In genomic region chr7:155962191-155962967, GRCh38 we compare ENCODE assay signal across 8 cellular contexts.
DNase-seq lines count a peak whose midpoint lies in the region; ATAC-seq and TF ChIP-seq lines count a peak whose summit lies in the region.

No MANE protein-coding gene starts in this region.

- CTCF ChIA-PET in HCT116 (lab: Charles Lee), result interaction anchor here (1.2 kb wide), 2 partner anchors 14 to 146 kb away, joined by 3 read pairs; no protein-coding TSS in a partner anchor

- H3K79me2 ChIP-seq in HCT116 (ENCODE audit: insufficient read depth, low read length), result no peaks in the 10 kb centered on the region

- no peaks in the 10 kb centered on the region for H3K9me3 ChIP-seq in HCT116 (ENCODE audit: control insufficient read depth in 1 of 2, insufficient read depth in 1 of 2, low read depth in 1 of 2, low read length in 2 of 2)
- no peaks in the 10 kb centered on the region for H3K9me3 ChIP-seq in Peyer's patch
- H3K9me3 ChIP-seq in colonic mucosa, result no peaks in the 10 kb centered on the region
- no peaks in the 10 kb centered on the region for H3K9me3 ChIP-seq in skeletal muscle satellite cell (replicated peaks; ENCODE audit: low read length)
- H3K9me3 ChIP-seq in SJCRH30 (replicated peaks), result no peaks in the 10 kb centered on the region

- ATAC-seq in HCT116 (peak; percentile 46), GM21717 (IDR thresholded peaks at IDR 0.05; ENCODE audit: unreplicated experiment) (no peak)

- H3K4me2 ChIP-seq in HCT116 (ENCODE audit: low read length), result peak overlapping the region; percentile 92
- peak overlapping the region; percentile 73 for H3K4me2 ChIP-seq in skeletal muscle satellite cell (ENCODE audit: low read length)

- intact Hi-C loops in HCT116 (cut with micrococcal nuclease), result loop anchor here (1.0 to 10.0 kb wide), 6 partner anchors 11 to 940 kb away; partner anchors contain the start of gene RNF32
- intact Hi-C loops in colonic mucosa (cut with DNase I), result no loop called here

- TF ChIP-seq CTCF in HCT116 (IDR thresholded peaks at IDR 0.05 in 2 of 3, conservative IDR thresholded peaks at IDR 0.05 in 1 of 3; ENCODE audit: borderline replicate concordance in 1 of 3, insufficient read depth in 1 of 3, low read depth in 2 of 3, low read length in 2 of 3), result no peak
- TF ChIP-seq CTCF in Peyer's patch (IDR thresholded peaks at IDR 0.05), result no peak
- TF ChIP-seq CTCF in colonic mucosa (IDR thresholded peaks at IDR 0.05), result no peak

- no peaks in the 10 kb centered on the region for H4K20me1 ChIP-seq in HCT116 (ENCODE audit: insufficient read depth)

- TSS peak; percentile 68 for BruUV-seq in HCT116 (replicated peaks; lab: Mats Ljungman, UMichigan)

- peak; percentile 84 for DNase-seq in HCT116 (ENCODE audit: low read depth, low spot score)
- peak in 2 of 3 donors; percentile 46 to 59 for DNase-seq in Peyer's patch
- DNase-seq in colonic mucosa, result peak; percentile 39
- DNase-seq in retina, result no peak
- DNase-seq in SJCRH30, result no peak
- no peak for DNase-seq in SK-N-DZ (ENCODE audit: low spot score)

- TF ChIP-seq RAD21 in HCT116 (IDR thresholded peaks at IDR 0.05; ENCODE audit: low read depth), result no peak

- H3K4me1 ChIP-seq in HCT116 (ENCODE audit: control insufficient read depth in 1 of 2, insufficient read depth in 2 of 2, low read length in 2 of 2), result peaks cover 66 to 79% of the 10 kb centered on the region in 2 experiments
- peaks cover 0 to 15% (median 0%) of the 10 kb centered on the region in 4 donors for H3K4me1 ChIP-seq in Peyer's patch
- H3K4me1 ChIP-seq in colonic mucosa, result no peaks in the 10 kb centered on the region
- peaks cover 16% of the 10 kb centered on the region for H3K4me1 ChIP-seq in skeletal muscle satellite cell (ENCODE audit: control insufficient read depth, insufficient read depth, low read length)
- H3K4me1 ChIP-seq in SJCRH30, result no peaks in the 10 kb centered on the region

- RAD21 ChIA-PET in HCT116 (lab: Charles Lee; ENCODE audit: low non-redundant PET in 1 of 2, low total read pairs in 2 of 2, uncharacterized antibody in 2 of 2, unreplicated experiment in 2 of 2), result interaction anchor here (0.8 to 1.5 kb wide), 2 partner anchors 10 to 11 kb away, joined by 4 to 10 read pairs; no protein-coding TSS in a partner anchor

- H3K4me3 ChIP-seq in HCT116 (replicated peaks in 1 of 2; ENCODE audit: low read depth in 1 of 2, low read length in 2 of 2) (peak overlapping the region; percentile 41 to 55), Peyer's patch (peak overlapping the region in 3 of 4 donors; percentile 29 to 56 (median 46)), colonic mucosa (no peak overlapping the region), skeletal muscle satellite cell (ENCODE audit: low read length) (peak overlapping the region; percentile 50), SJCRH30 (no peak overlapping the region)

- TF ChIP-seq POLR2A in HCT116 (IDR thresholded peaks at IDR 0.05; ENCODE audit: borderline replicate concordance, extremely low read depth, insufficient read depth, insufficient read length) (peak; percentile 17), Peyer's patch (IDR thresholded peaks at IDR 0.05) (no peak)

- no peaks in the 10 kb centered on the region for H3K9me2 ChIP-seq in HCT116 (ENCODE audit: insufficient read depth)

- H3K36me3 ChIP-seq in HCT116 (ENCODE audit: control insufficient read depth in 1 of 2, insufficient read depth in 2 of 2, low read length in 2 of 2), result no peaks in the 10 kb centered on the region
- H3K36me3 ChIP-seq in Peyer's patch, result no peaks in the 10 kb centered on the region
- no peaks in the 10 kb centered on the region for H3K36me3 ChIP-seq in colonic mucosa
- H3K36me3 ChIP-seq in skeletal muscle satellite cell (ENCODE audit: insufficient read depth, low read length), result no peaks in the 10 kb centered on the region
- H3K36me3 ChIP-seq in SJCRH30, result no peaks in the 10 kb centered on the region

- H3K27me3 ChIP-seq in HCT116 (ENCODE audit: insufficient read depth, low read length), result no peaks in the 10 kb centered on the region
- no peaks in the 10 kb centered on the region for H3K27me3 ChIP-seq in Peyer's patch
- H3K27me3 ChIP-seq in colonic mucosa, result no peaks in the 10 kb centered on the region
- peaks cover 4% of the 10 kb centered on the region for H3K27me3 ChIP-seq in skeletal muscle satellite cell (ENCODE audit: control insufficient read depth, insufficient read depth, low read length)
- H3K27me3 ChIP-seq in SJCRH30, result peaks cover 16% of the 10 kb centered on the region

- peak overlapping the region; percentile 76 for H3K9ac ChIP-seq in HCT116 (ENCODE audit: low read length)
- H3K9ac ChIP-seq in colonic mucosa (ENCODE audit: low read depth in 2 of 2, low read length in 2 of 2), result no peak overlapping the region
- H3K9ac ChIP-seq in skeletal muscle satellite cell (ENCODE audit: low read depth, low read length), result peak overlapping the region; percentile 26

- POLR2A ChIA-PET in HCT116 (lab: Charles Lee), result interaction anchor here (0.6 to 3.8 kb wide), 9 partner anchors 9 to 642 kb away, joined by 3 to 37 read pairs (median 3); partner anchors contain the start of gene SHH

- no peak overlapping the region for H2AFZ ChIP-seq in HCT116 (ENCODE audit: low read depth, low read length, poor library complexity, severe bottlenecking)

- H3K27ac ChIP-seq in HCT116 (ENCODE audit: low read depth, low read length) (peak overlapping the region; percentile 95), Peyer's patch (peak overlapping the region in 3 of 4 donors; percentile 71 to 78 (median 72)), colonic mucosa (peak overlapping the region; percentile 0), SJCRH30 (no peak overlapping the region)

TF ChIP-seq in HCT116, 20 proteins besides CTCF, POLR2A, EP300 and RAD21 (continues in another document):
- TF ChIP-seq ZFX (IDR thresholded peaks at IDR 0.05) (no peak), EZH2phosphoT487 (IDR thresholded peaks at IDR 0.05; ENCODE audit: borderline replicate concordance) (no peak), CBX3 (IDR thresholded peaks at IDR 0.05; ENCODE audit: low read depth) (no peak), EGR1 (IDR thresholded peaks at IDR 0.05; ENCODE audit: low read depth) (no peak), SIN3A (IDR thresholded peaks at IDR 0.05; ENCODE audit: low read depth) (no peak), JUND (IDR thresholded peaks at IDR 0.05) (no peak), SRF (IDR thresholded peaks at IDR 0.05; ENCODE audit: low read depth) (no peak), EZH2 (IDR thresholded peaks at IDR 0.05) (no peak), ELF1 (IDR thresholded peaks at IDR 0.05; ENCODE audit: borderline replicate concordance, low read depth) (no peak), CEBPB (IDR thresholded peaks at IDR 0.05; ENCODE audit: low read depth) (no peak), YY1 (IDR thresholded peaks at IDR 0.05; ENCODE audit: extremely low read depth, insufficient replicate concordance, low read depth, low read length) (no peak), SP1 (IDR thresholded peaks at IDR 0.05; ENCODE audit: low read depth) (no peak), POLR2AphosphoS5 (IDR thresholded peaks at IDR 0.05; ENCODE audit: low read depth, low read length) (no peak; the same call in 1 of the 2 replicates), FOSL1 (IDR thresholded peaks at IDR 0.05; ENCODE audit: low read depth) (no peak)
- TF ChIP-seq, protein P1, sequence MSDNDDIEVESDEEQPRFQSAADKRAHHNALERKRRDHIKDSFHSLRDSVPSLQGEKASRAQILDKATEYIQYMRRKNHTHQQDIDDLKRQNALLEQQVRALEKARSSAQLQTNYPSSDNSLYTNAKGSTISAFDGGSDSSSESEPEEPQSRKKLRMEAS (IDR thresholded peaks at IDR 0.05), result no peak
- TF ChIP-seq, protein P2, sequence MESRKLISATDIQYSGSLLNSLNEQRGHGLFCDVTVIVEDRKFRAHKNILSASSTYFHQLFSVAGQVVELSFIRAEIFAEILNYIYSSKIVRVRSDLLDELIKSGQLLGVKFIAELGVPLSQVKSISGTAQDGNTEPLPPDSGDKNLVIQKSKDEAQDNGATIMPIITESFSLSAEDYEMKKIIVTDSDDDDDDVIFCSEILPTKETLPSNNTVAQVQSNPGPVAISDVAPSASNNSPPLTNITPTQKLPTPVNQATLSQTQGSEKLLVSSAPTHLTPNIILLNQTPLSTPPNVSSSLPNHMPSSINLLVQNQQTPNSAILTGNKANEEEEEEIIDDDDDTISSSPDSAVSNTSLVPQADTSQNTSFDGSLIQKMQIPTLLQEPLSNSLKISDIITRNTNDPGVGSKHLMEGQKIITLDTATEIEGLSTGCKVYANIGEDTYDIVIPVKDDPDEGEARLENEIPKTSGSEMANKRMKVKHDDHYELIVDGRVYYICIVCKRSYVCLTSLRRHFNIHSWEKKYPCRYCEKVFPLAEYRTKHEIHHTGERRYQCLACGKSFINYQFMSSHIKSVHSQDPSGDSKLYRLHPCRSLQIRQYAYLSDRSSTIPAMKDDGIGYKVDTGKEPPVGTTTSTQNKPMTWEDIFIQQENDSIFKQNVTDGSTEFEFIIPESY (IDR thresholded peaks at IDR 0.05; ENCODE audit: extremely low read depth, insufficient replicate concordance, low read length), result no peak
- TF ChIP-seq, protein P3, sequence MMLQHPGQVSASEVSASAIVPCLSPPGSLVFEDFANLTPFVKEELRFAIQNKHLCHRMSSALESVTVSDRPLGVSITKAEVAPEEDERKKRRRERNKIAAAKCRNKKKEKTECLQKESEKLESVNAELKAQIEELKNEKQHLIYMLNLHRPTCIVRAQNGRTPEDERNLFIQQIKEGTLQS (IDR thresholded peaks at IDR 0.05), result no peak

Comparison
In these comparisons a context has a peak if more than half of its experiments do, and no peak if none do; other contexts are left out.
1. DNase-seq: peak in HCT116 (single experiment), Peyer's patch (2 of 3) and colonic mucosa (single experiment); none in retina (single experiment), SJCRH30 (0 of 2) and SK-N-DZ (single experiment).
2. H3K4me3 ChIP-seq: peak in HCT116 (2 of 2), Peyer's patch (3 of 4) and skeletal muscle satellite cell (single experiment); none in colonic mucosa (single experiment) and SJCRH30 (single experiment).
3. H3K9ac ChIP-seq: peak in HCT116 (single experiment) and skeletal muscle satellite cell (single experiment); none in colonic mucosa (0 of 2).